In genomic region chr19:9967326-9967725, GRCh38 we compare ENCODE assay signal across 23 cellular contexts. TPM values are rescaled to one million over a fixed set of nuclear protein-coding genes. Genes with fewer than 3 reads are reported as not detected.
DNase-seq lines count a peak whose midpoint lies in the region; ATAC-seq and TF ChIP-seq lines count a peak whose summit lies in the region.
"Had no signal": no experiment of that assay in that cellular context is flagged by ENCODE, and none has a peak within 500 bp of the region (broad histone marks: within the 10 kb centered on the region; RNA-seq: fewer than 3 reads in every experiment).

No MANE protein-coding gene starts in this region.

- peak overlapping the region; percentile 85; the same call in 1 of the 2 replicates for H2AK5ac ChIP-seq in IMR-90 (ENCODE audit: low read depth, low read length)

- no peaks in the 10 kb centered on the region for H3K79me1 ChIP-seq in IMR-90 (ENCODE audit: low read depth in 1 of 2, low read length in 2 of 2)

- H3K27me3 Mint-ChIP-seq in WTC11 (ENCODE audit: low read depth) = peaks cover 54% of the 10 kb centered on the region
- H3K27me3 Mint-ChIP-seq in endothelial cell (ENCODE audit: unreplicated experiment) = peaks cover 16% of the 10 kb centered on the region
- H3K27me3 Mint-ChIP-seq in activated T-cell treated with anti-CD3 and anti-CD28 coated beads, Interleukin-2, amount 50 U/mL, for 24 hours = peaks cover 42% of the 10 kb centered on the region

- DNase-seq in IMR-90 (peak; percentile 30), WTC11 (ENCODE audit: low spot score) (no peak), endothelial cell (ENCODE audit: low spot score) (no peak), lower lobe of right lung (no peak), PC-9 (no peak), NCI-H1048 (lab: John Stamatoyannopoulos, UW) (no peak)
- DNase-seq in activated T-cell treated with anti-CD3 and anti-CD28 coated beads, Interleukin-2, amount 50 U/mL, for 24 hours = no peak
- DNase-seq: CD4-positive, CD25-positive, alpha-beta regulatory T cell; DMS79 treated with DMSO at 0.1 percent for 48 hours; GM23248; MG63; NCI-H1417 treated with DMSO at 0.1 percent for 48 hours; NCI-H187; NCI-H226; NCI-H524; NCI-H82; OCI-M1; SW 1271 had no signal

- H3K36me3 ChIP-seq in IMR-90 (ENCODE audit: control insufficient read depth, insufficient read depth, low read length) (no peaks in the 10 kb centered on the region; the same call in 1 of the 2 replicates), lower lobe of right lung (peaks cover 5% of the 10 kb centered on the region), PC-9 (ENCODE audit: low read depth) (no peaks in the 10 kb centered on the region)
- H3K36me3 ChIP-seq: MG63 had no signal

- H3K4me3 ChIP-seq in IMR-90 (ENCODE audit: insufficient read depth, low read depth, low read length) (no peak overlapping the region), lower lobe of right lung (no peak overlapping the region), PC-9 (no peak overlapping the region)
- H3K4me3 ChIP-seq: GM23248, MG63, SK-N-MC had no signal

- TF ChIP-seq CTCF in IMR-90 (conservative IDR thresholded peaks at IDR 0.05; ENCODE audit: low read depth, low read length) (no peak), WTC11 (IDR thresholded peaks at IDR 0.05) (no peak), endothelial cell (IDR thresholded peaks at IDR 0.05; ENCODE audit: unreplicated experiment) (no peak), lower lobe of right lung (IDR thresholded peaks at IDR 0.05) (no peak), PC-9 (conservative IDR thresholded peaks at IDR 0.05) (no peak)

- H3K27ac Mint-ChIP-seq in WTC11 (no peak overlapping the region), endothelial cell (ENCODE audit: unreplicated experiment) (no peak overlapping the region)
- no peak overlapping the region for H3K27ac Mint-ChIP-seq in activated T-cell treated with anti-CD3 and anti-CD28 coated beads, Interleukin-2, amount 50 U/mL, for 24 hours
- H3K27ac Mint-ChIP-seq: CD4-positive, CD25-positive, alpha-beta regulatory T cell had no signal

- H3K23ac ChIP-seq in IMR-90 (ENCODE audit: low read depth, low read length) = peak overlapping the region; percentile 84; the same call in 1 of the 2 replicates

- no peak overlapping the region for H4K8ac ChIP-seq in IMR-90 (ENCODE audit: low read depth in 2 of 2, low read length in 2 of 2)

- no peak overlapping the region for H2BK5ac ChIP-seq in IMR-90 (ENCODE audit: low read depth, low read length, poor library complexity, severe bottlenecking)

- H3K36me3 Mint-ChIP-seq in WTC11 (no peaks in the 10 kb centered on the region), endothelial cell (ENCODE audit: low read depth, unreplicated experiment) (peaks cover 4% of the 10 kb centered on the region)
- H3K36me3 Mint-ChIP-seq in activated T-cell treated with anti-CD3 and anti-CD28 coated beads, Interleukin-2, amount 50 U/mL, for 24 hours (ENCODE audit: low read depth) = no peaks in the 10 kb centered on the region
- H3K36me3 Mint-ChIP-seq: CD4-positive, CD25-positive, alpha-beta regulatory T cell had no signal

- no peak for TF ChIP-seq RAD21 in IMR-90 (IDR thresholded peaks at IDR 0.05; ENCODE audit: low read length)

- H2BK20ac ChIP-seq in IMR-90 (ENCODE audit: low read depth, low read length) = 0 out of 2 replicates have a peak overlapping the region, but pooled peaks have one; percentile 21

- BruUV-seq in IMR-90 (replicated peaks; lab: Mats Ljungman, UMichigan) (no TSS peak), PC-9 (replicated peaks; lab: Mats Ljungman, UMichigan) (no TSS peak)

- no peak overlapping the region for H3K9ac ChIP-seq in IMR-90 (ENCODE audit: low read depth, low read length)
- H3K9ac ChIP-seq: GM23248 had no signal

- TF ChIP-seq POLR2A in IMR-90 (IDR thresholded peaks at IDR 0.05; ENCODE audit: low read depth, low read length) = no peak

- H3K9me3 Mint-ChIP-seq in WTC11 (peaks cover 4% of the 10 kb centered on the region; the same call in 1 of the 2 replicates), endothelial cell (ENCODE audit: unreplicated experiment) (no peaks in the 10 kb centered on the region)
- no peaks in the 10 kb centered on the region for H3K9me3 Mint-ChIP-seq in activated T-cell treated with anti-CD3 and anti-CD28 coated beads, Interleukin-2, amount 50 U/mL, for 24 hours

- H3K56ac ChIP-seq in IMR-90 (ENCODE audit: extremely low read depth, insufficient read depth, low read length) = no peak overlapping the region

- no peak overlapping the region; the same call in 1 of the 2 replicates for H3K4me2 ChIP-seq in IMR-90 (ENCODE audit: low read depth, low read length)
- no peak overlapping the region for H3K4me2 ChIP-seq in PC-9

- H3K4ac ChIP-seq in IMR-90 (ENCODE audit: low read depth, low read length) = peak overlapping the region; percentile 36; the same call in 1 of the 2 replicates

- 60% methylated on average over 1 of the region's 4 CpGs; no CpG with 5 or more reads in 1 of the 2 experiments for WGBS in IMR-90 (ENCODE audit: extremely low coverage in 2 of 2, insufficient read length in 1 of 2), 2 experiments

- H3K18ac ChIP-seq in IMR-90 (ENCODE audit: low read depth, low read length) = peak overlapping the region; percentile 24; the same call in 1 of the 2 replicates

- H3K9me2 ChIP-seq in PC-9 (ENCODE audit: insufficient read depth) = no peaks in the 10 kb centered on the region; the same call in 1 of the 2 replicates

- no peaks in the 10 kb centered on the region for H3K79me2 ChIP-seq in PC-9 (ENCODE audit: low read depth)

- peak overlapping the region; percentile 39 for H2BK120ac ChIP-seq in IMR-90 (ENCODE audit: low read depth, low read length)

- H3K9me3 ChIP-seq in IMR-90 (ENCODE audit: control insufficient read depth, insufficient read depth, low read length) = no peaks in the 10 kb centered on the region
- no peaks in the 10 kb centered on the region for H3K9me3 ChIP-seq in lower lobe of right lung
- H3K9me3 ChIP-seq in PC-9 (ENCODE audit: insufficient read depth, low read depth) = no peaks in the 10 kb centered on the region
- H3K9me3 ChIP-seq: MG63 had no signal

- no peak overlapping the region for H2BK15ac ChIP-seq in IMR-90 (ENCODE audit: low read depth, low read length)

- POLR2A ChIA-PET in IMR-90 (lab: Charles Lee; ENCODE audit: unreplicated experiment) = no interaction called here
- POLR2A ChIA-PET in WTC11 (lab: Charles Lee) = no interaction called here
- POLR2A ChIA-PET in PC-9 (lab: Charles Lee; ENCODE audit: unreplicated experiment) = no interaction called here

- H3F3A ChIP-seq in PC-9 (ENCODE audit: insufficient read depth, low read depth) = no peaks in the 10 kb centered on the region

- no peak overlapping the region for H2AK9ac ChIP-seq in IMR-90 (replicated peaks; ENCODE audit: low read depth, low read length, poor library complexity)

- no peak overlapping the region for H2AFZ ChIP-seq in IMR-90 (replicated peaks; ENCODE audit: low read length, poor library complexity)
- H2AFZ ChIP-seq in PC-9 = no peak overlapping the region
- H2AFZ ChIP-seq: GM23248 had no signal

- no peak for ATAC-seq in IMR-90 (ENCODE audit: low read depth)
- ATAC-seq in WTC11 = no peak
- no peak for ATAC-seq in lower lobe of right lung
- ATAC-seq: HCT116, Right ventricle myocardium inferior had no signal

- H3K27me3 ChIP-seq in IMR-90 (ENCODE audit: control insufficient read depth, insufficient read depth, low read length) (no peaks in the 10 kb centered on the region; the same call in 1 of the 2 replicates), lower lobe of right lung (ENCODE audit: low read depth) (peaks cover 22% of the 10 kb centered on the region), PC-9 (ENCODE audit: insufficient read depth, low read depth) (peaks cover 53% of the 10 kb centered on the region)
- H3K27me3 ChIP-seq: MG63 had no signal

- dilution Hi-C loops in IMR-90 (cut with HindIII; ENCODE audit: low sequenced_read_pairs, unreplicated experiment) = no loop called here

- no peaks in the 10 kb centered on the region for H3K9me1 ChIP-seq in IMR-90 (ENCODE audit: insufficient read depth, low read length)

- H4K5ac ChIP-seq in IMR-90 (ENCODE audit: low read depth, low read length) = no peak overlapping the region

- H4K91ac ChIP-seq in IMR-90 (ENCODE audit: insufficient read depth, low read depth, low read length) = no peak overlapping the region

- H3K4me3 Mint-ChIP-seq in WTC11 = no peak overlapping the region
- H3K4me3 Mint-ChIP-seq in endothelial cell (ENCODE audit: unreplicated experiment) = peak overlapping the region; percentile 9
- H3K4me3 Mint-ChIP-seq in activated T-cell treated with anti-CD3 and anti-CD28 coated beads, Interleukin-2, amount 50 U/mL, for 24 hours = no peak overlapping the region
- H3K4me3 Mint-ChIP-seq: CD4-positive, CD25-positive, alpha-beta regulatory T cell had no signal

- no peak overlapping the region for H3K27ac ChIP-seq in IMR-90 (ENCODE audit: insufficient read depth, low read length)
- H3K27ac ChIP-seq in lower lobe of right lung = peak overlapping the region; percentile 6
- H3K27ac ChIP-seq in PC-9 = no peak overlapping the region
- H3K27ac ChIP-seq: GM23248, SK-N-MC had no signal

- no peaks in the 10 kb centered on the region for H4K20me1 ChIP-seq in IMR-90 (ENCODE audit: insufficient read depth, low read length)
- no peaks in the 10 kb centered on the region for H4K20me1 ChIP-seq in PC-9 (ENCODE audit: insufficient read depth)

- H3K4me1 ChIP-seq in IMR-90 (ENCODE audit: control insufficient read depth, insufficient read depth, low read length) (peaks cover 2% of the 10 kb centered on the region; the same call in 1 of the 2 replicates), lower lobe of right lung (no peaks in the 10 kb centered on the region), PC-9 (replicated peaks; ENCODE audit: insufficient read depth) (no peaks in the 10 kb centered on the region)

- H3K4me1 Mint-ChIP-seq in WTC11 = peaks cover 12% of the 10 kb centered on the region
- H3K4me1 Mint-ChIP-seq in endothelial cell (ENCODE audit: unreplicated experiment) = no peaks in the 10 kb centered on the region
- no peaks in the 10 kb centered on the region for H3K4me1 Mint-ChIP-seq in activated T-cell treated with anti-CD3 and anti-CD28 coated beads, Interleukin-2, amount 50 U/mL, for 24 hours (ENCODE audit: low read depth)

- CTCF ChIA-PET in IMR-90 (lab: Yijun Ruan, JAX) (no interaction called here), WTC11 (lab: Charles Lee) (interaction anchor here (2.0 kb wide), 1 partner anchor 34 kb away, joined by 10 read pairs; no protein-coding TSS in a partner anchor), PC-9 (lab: Charles Lee) (no interaction called here)

- H3K14ac ChIP-seq in IMR-90 (replicated peaks; ENCODE audit: low read depth, low read length) = peak overlapping the region; percentile 74; the same call in 1 of the 2 replicates

- in situ Hi-C loops in IMR-90 (cut with MboI; ENCODE audit: low sequenced_read_pairs) = no loop called here

- intact Hi-C loops in IMR-90 (cut with micrococcal nuclease) = no loop called here
- intact Hi-C loops in lower lobe of right lung (cut with DNase I) = no loop called here
- intact Hi-C loops in PC-9 (cut with micrococcal nuclease; ENCODE audit: unreplicated experiment) = no loop called here

RNA-seq across cellular contexts. Expression of gene OLFM2, which starts 31.0 kb away (rescaled TPM):
- 2.2 and 2.7 TPM in 2 replicates for total RNA-seq in IMR-90 (2012; rRNA removed)
- polyA plus RNA-seq in IMR-90 (2012; rRNA removed) = 5.1 and 6.2 TPM in 2 replicates
- 4.7 and 7.9 TPM in 2 replicates for polyA plus RNA-seq in IMR-90 (2012; cell fraction: cytosol; rRNA removed)
- 1.7 and 2.0 TPM in 2 replicates for polyA plus RNA-seq in IMR-90 (2012; cell fraction: nucleus; rRNA removed; ENCODE audit: low replicate concordance)
- 66.0 to 93.3 TPM (median 91.8 TPM) in 3 replicates for total RNA-seq in WTC11 (2021)
- total RNA-seq in endothelial cell (ENCODE audit: unreplicated experiment) = 12.0 TPM
- 8.5 TPM for total RNA-seq in lower lobe of right lung
- 3.4 and 6.2 TPM in 2 replicates for total RNA-seq in PC-9 (2021)
- total RNA-seq: LHCN-M2 had no signal

RNA-seq across cellular contexts. Expression of gene COL5A3, which starts 43.0 kb away (rescaled TPM):
- total RNA-seq in IMR-90 (2012; rRNA removed) (0.54 and 0.56 TPM in 2 replicates), WTC11 (2021) (0.81 to 1.2 TPM (median 0.96 TPM) in 3 replicates), endothelial cell (ENCODE audit: unreplicated experiment) (0.05 TPM), lower lobe of right lung (8.9 TPM), PC-9 (2021) (not detected in 2 replicates)
- polyA plus RNA-seq in IMR-90 (2012; rRNA removed) = 1.5 TPM in 2 replicates
- polyA plus RNA-seq in IMR-90 (2012; cell fraction: cytosol; rRNA removed) = 1.1 and 1.5 TPM in 2 replicates
- 5.1 TPM in 2 replicates for polyA plus RNA-seq in IMR-90 (2012; cell fraction: nucleus; rRNA removed; ENCODE audit: low replicate concordance)

RNA-seq across cellular contexts. Expression of gene RDH8, which starts 46.0 kb away (rescaled TPM):
- total RNA-seq in IMR-90 (2012; rRNA removed) (0.18 TPM in 1 of 2 replicates, not detected in the other), WTC11 (2021) (0.27 TPM in 1 of 3 replicates, not detected in the others), endothelial cell (ENCODE audit: unreplicated experiment) (not detected), lower lobe of right lung (not detected), PC-9 (2021) (not detected in 2 replicates)
- not detected in 2 replicates for polyA plus RNA-seq in IMR-90 (2012; rRNA removed)
- not detected in 2 replicates for polyA plus RNA-seq in IMR-90 (2012; cell fraction: cytosol; rRNA removed)
- 0.29 and 0.38 TPM in 2 replicates for polyA plus RNA-seq in IMR-90 (2012; cell fraction: nucleus; rRNA removed; ENCODE audit: low replicate concordance)
- total RNA-seq: A673; CD4-positive, CD25-positive, alpha-beta regulatory T cell; LHCN-M2; Right ventricle myocardium inferior had no signal
- polyA plus RNA-seq: CD4-positive, CD25-positive, alpha-beta regulatory T cell had no signal
